8 cellular contexts compared by ENCODE assay signal in the genomic region with DNA sequence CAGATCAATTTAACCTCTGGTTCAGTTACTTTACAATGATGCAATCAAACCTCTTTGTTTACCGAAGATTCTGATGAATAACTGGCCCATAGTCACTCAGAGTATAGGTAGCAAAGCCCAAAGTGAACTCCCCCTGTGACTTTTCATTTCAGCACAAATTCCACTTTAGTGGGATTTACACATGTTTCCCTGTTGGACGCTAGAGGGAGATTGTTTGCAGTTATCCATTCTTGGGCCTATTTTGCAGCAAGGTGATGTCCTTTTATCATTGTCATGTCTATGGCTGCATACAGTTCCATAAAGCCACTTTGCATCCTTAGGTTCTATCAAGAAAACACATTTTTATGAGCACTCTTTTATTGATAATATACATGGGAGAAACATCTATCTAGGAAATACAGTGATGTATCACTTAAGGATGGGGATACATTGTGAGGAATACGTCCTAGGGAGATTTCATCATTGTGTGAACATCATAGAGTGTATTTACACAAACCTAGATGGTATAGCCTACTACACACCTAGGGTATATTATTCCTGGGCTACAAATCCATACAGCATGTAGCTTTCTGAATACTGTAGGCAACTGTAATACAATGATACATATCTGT. TPM values are rescaled to one million over a fixed set of nuclear protein-coding genes. Genes with fewer than 3 reads are reported as not detected.
DNase-seq lines count a peak whose midpoint lies in the region; ATAC-seq, FAIRE-seq and TF ChIP-seq lines count a peak whose summit lies in the region.

No MANE protein-coding gene starts in this region.

- BruUV-seq in mammary epithelial cell (replicated peaks; lab: Mats Ljungman, UMichigan): no TSS peak

- H3K4me3 ChIP-seq in mammary epithelial cell (replicated peaks in 1 of 3; ENCODE audit: insufficient read depth in 1 of 3, low read depth in 2 of 3, low read length in 3 of 3): no peak overlapping the region
- H3K4me3 ChIP-seq in pancreas: no peak overlapping the region

- DNase-seq in mammary epithelial cell: no peak
- DNase-seq in pancreas: no peak
- no peak for DNase-seq in activated CD8-positive, alpha-beta memory T cell treated with anti-CD3 and anti-CD28 coated beads, Interleukin-2, amount 50 U/mL, for 4 hours
- DNase-seq in superior temporal gyrus (ENCODE audit: extremely low spot score): no peak

- peak; percentile 40; the same call in 1 of the 2 replicates for TF ChIP-seq CTCF in GM12874 (IDR thresholded peaks at IDR 0.05; ENCODE audit: insufficient read depth, low read depth, low read length)
- peak; percentile 57 for TF ChIP-seq CTCF in LNCAP (IDR thresholded peaks at IDR 0.05)
- peak; percentile 74 to 78 for TF ChIP-seq CTCF in mammary epithelial cell (conservative IDR thresholded peaks at IDR 0.05 in 1 of 2, IDR thresholded peaks at IDR 0.05 in 1 of 2; ENCODE audit: extremely low read depth in 1 of 2, insufficient read depth in 1 of 2, low read depth in 1 of 2, low read length in 2 of 2)
- peak in 3 of 4 donors; percentile 29 to 42 (median 31) for TF ChIP-seq CTCF in pancreas (IDR thresholded peaks at IDR 0.05)

- 48% methylated on average over 3 of the region's 3 CpGs for WGBS in mammary epithelial cell (ENCODE audit: low coverage, missing lambda C conversion rate)
- WGBS in pancreas, 2 donors: 41 to 47% methylated on average over 3 of the region's 3 CpGs

- H3K36me3 ChIP-seq in mammary epithelial cell (ENCODE audit: insufficient read depth, low read length) (no peaks in the 10 kb centered on the region), pancreas (no peaks in the 10 kb centered on the region)

- in situ Hi-C loops in mammary epithelial cell (cut with MboI; ENCODE audit: low sequenced_read_pairs in 2 of 2): no loop called here

- H3K9me3 ChIP-seq in mammary epithelial cell (replicated peaks; ENCODE audit: insufficient read depth, low read length): peaks cover under 1% of the 10 kb centered on the region
- no peaks in the 10 kb centered on the region for H3K9me3 ChIP-seq in pancreas

- H3K4me2 ChIP-seq in mammary epithelial cell (ENCODE audit: insufficient read depth, low read depth, low read length): no peak overlapping the region

- H3K27ac ChIP-seq in mammary epithelial cell (ENCODE audit: insufficient read depth, low read depth, low read length): no peak overlapping the region
- no peak overlapping the region for H3K27ac ChIP-seq in pancreas

- H3K79me2 ChIP-seq in mammary epithelial cell (ENCODE audit: insufficient read depth, low read length): no peaks in the 10 kb centered on the region

- H3K4me1 ChIP-seq in mammary epithelial cell (ENCODE audit: insufficient read depth, low read length) (no peaks in the 10 kb centered on the region), pancreas (no peaks in the 10 kb centered on the region)

- dilution Hi-C loops in mammary epithelial cell (cut with HindIII; ENCODE audit: low sequenced_read_pairs): no loop called here

- CTCF ChIA-PET in mammary epithelial cell (lab: Charles Lee; ENCODE audit: low non-redundant PET): no interaction called here

- H2AFZ ChIP-seq in mammary epithelial cell (ENCODE audit: low read depth, low read length): no peak overlapping the region

- no peak overlapping the region for H3K9ac ChIP-seq in mammary epithelial cell (ENCODE audit: insufficient read depth, low read length)

- intact Hi-C loops in mammary epithelial cell (cut with micrococcal nuclease): loop anchor here (1.0 kb wide), 2 partner anchors 133 to 469 kb away; no protein-coding TSS in a partner anchor
- intact Hi-C loops in pancreas (cut with DNase I): no loop called here

- no peak for FAIRE-seq in pancreas (lab: Jason Lieb, UNC)

- no peaks in the 10 kb centered on the region for H4K20me1 ChIP-seq in mammary epithelial cell (ENCODE audit: insufficient read depth, low read length)

- H3K27me3 ChIP-seq in mammary epithelial cell (ENCODE audit: insufficient read depth, low read length): no peaks in the 10 kb centered on the region
- H3K27me3 ChIP-seq in pancreas: no peaks in the 10 kb centered on the region

- ATAC-seq in pancreas: peak in 1 of 4 donors; percentile 39
- no peak for ATAC-seq in GM21528 (IDR thresholded peaks at IDR 0.05; ENCODE audit: low FRiP score, unreplicated experiment)
- ATAC-seq in GM18520 (IDR thresholded peaks at IDR 0.05; ENCODE audit: unreplicated experiment): no peak

RNA-seq across cellular contexts. Expression of gene DKK2, which starts 14.5 kb away (rescaled TPM):
- total RNA-seq in mammary epithelial cell (under 1 TPM in 1 of 2 donors, not detected in 1; 0.17 TPM), pancreas (1 to 10 TPM in 1 of 6 donors, under 1 TPM in 3, not detected in 2; 0.09 to 1.3 (median 0.49) TPM)
- polyA plus RNA-seq in mammary epithelial cell (not detected), pancreas (under 1 TPM; 0.08 to 0.16 TPM)
- not detected for polyA minus RNA-seq in mammary epithelial cell
